Comparison of ENCODE assay signal across 1 cellular context in the genomic region with DNA sequence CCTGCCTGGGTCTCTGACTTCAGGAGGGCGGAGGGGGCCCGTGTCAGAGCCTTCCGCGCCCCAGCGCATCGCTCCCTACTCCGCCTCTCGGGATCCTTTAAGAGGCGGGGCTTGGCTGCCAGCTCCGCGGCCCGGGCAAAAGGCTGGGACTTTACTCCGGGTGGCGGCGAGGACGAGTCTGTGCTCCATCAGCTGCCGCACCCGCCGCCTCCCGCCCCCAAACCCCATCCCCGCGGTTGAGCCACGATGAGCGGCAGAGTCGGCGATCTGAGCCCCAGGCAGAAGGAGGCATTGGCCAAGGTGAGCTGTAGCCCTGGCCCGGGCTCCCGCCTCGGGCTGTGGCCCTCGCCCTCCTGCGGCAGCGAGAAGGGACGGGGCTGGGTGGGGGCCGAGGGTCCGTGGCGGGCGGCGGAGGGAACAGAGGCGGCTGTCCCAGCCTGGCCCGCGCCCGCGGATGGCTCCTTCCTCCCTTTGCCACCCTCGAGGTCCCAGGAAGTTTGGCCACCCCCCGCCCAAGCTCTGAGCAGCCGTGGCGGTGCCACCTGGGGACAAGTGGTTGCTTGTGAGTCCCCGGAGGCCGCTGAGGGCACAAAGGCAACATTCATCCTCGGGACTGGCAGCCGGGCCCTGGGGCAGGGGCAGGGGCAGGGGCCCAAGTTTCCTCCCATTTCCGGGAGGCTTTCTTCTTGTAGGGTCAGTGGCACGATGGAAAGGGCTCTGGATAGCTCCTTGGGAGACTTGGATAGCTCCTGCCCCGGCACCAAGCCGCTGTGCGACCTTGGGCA.
TF ChIP-seq lines count a peak whose summit lies in the region.

SEC14L2 (plus strand) TSS at position 148 of the 785 bp plus-strand sequence; CDS start at position 247, 99 bp downstream.

TF ChIP-seq in HepG2, 621 proteins besides CTCF, POLR2A, EP300 and RAD21 (continued from another document):
- no peak for TF ChIP-seq KLF15 (CRISPR knock-in tag; IDR thresholded peaks at IDR 0.05; ENCODE audit: borderline replicate concordance)
- TF ChIP-seq TEAD3 (CRISPR knock-in tag; optimal IDR thresholded peaks at IDR 0.05; ENCODE audit: borderline replicate concordance) = peak; percentile 19
- TF ChIP-seq, protein P1, sequence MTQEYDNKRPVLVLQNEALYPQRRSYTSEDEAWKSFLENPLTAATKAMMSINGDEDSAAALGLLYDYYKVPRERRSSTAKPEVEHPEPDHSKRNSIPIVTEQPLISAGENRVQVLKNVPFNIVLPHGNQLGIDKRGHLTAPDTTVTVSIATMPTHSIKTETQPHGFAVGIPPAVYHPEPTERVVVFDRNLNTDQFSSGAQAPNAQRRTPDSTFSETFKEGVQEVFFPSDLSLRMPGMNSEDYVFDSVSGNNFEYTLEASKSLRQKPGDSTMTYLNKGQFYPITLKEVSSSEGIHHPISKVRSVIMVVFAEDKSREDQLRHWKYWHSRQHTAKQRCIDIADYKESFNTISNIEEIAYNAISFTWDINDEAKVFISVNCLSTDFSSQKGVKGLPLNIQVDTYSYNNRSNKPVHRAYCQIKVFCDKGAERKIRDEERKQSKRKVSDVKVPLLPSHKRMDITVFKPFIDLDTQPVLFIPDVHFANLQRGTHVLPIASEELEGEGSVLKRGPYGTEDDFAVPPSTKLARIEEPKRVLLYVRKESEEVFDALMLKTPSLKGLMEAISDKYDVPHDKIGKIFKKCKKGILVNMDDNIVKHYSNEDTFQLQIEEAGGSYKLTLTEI (CRISPR knock-in tag; conservative IDR thresholded peaks at IDR 0.05) = no peak
- no peak for TF ChIP-seq MBNL3 (CRISPR knock-in tag; conservative IDR thresholded peaks at IDR 0.05)
- peak; percentile 60 for TF ChIP-seq HNRNPLL (IDR thresholded peaks at IDR 0.05; ENCODE audit: low read depth, low read length, poor library complexity, severe bottlenecking)
- TF ChIP-seq SETDB1 (CRISPR knock-in tag; IDR thresholded peaks at IDR 0.05; ENCODE audit: borderline replicate concordance) = no peak
- TF ChIP-seq NCOR1 (IDR thresholded peaks at IDR 0.05; ENCODE audit: borderline replicate concordance, low read length) = no peak
- no peak for TF ChIP-seq NCOA5 (CRISPR knock-in tag; IDR thresholded peaks at IDR 0.05)
- no peak for TF ChIP-seq IKZF1 (IDR thresholded peaks at IDR 0.05)
- no peak for TF ChIP-seq MAFF (IDR thresholded peaks at IDR 0.05; ENCODE audit: low read depth, low read length)
- TF ChIP-seq SNAI1 (CRISPR knock-in tag; IDR thresholded peaks at IDR 0.05; ENCODE audit: borderline replicate concordance) = no peak
- TF ChIP-seq ZFP62 (CRISPR knock-in tag; IDR thresholded peaks at IDR 0.05) = no peak
- TF ChIP-seq EED (CRISPR knock-in tag; IDR thresholded peaks at IDR 0.05) = 0 out of 2 replicates have a peak, but pooled peaks have one; percentile 34
- no peak for TF ChIP-seq ZFP41 (CRISPR knock-in tag; IDR thresholded peaks at IDR 0.05; ENCODE audit: borderline replicate concordance)
- TF ChIP-seq ZNF121 (CRISPR knock-in tag; IDR thresholded peaks at IDR 0.05) = no peak
- no peak for TF ChIP-seq TCF7L2 (IDR thresholded peaks at IDR 0.05; ENCODE audit: low read depth, low read length)
